ENCODE assay signal across 8 cellular contexts in genomic region chrX:15335135-15336022, GRCh38. TPM values are rescaled to one million over a fixed set of nuclear protein-coding genes. Genes with fewer than 3 reads are reported as not detected.
DNase-seq lines count a peak whose midpoint lies in the region; ATAC-seq and TF ChIP-seq lines count a peak whose summit lies in the region.

PIGA (minus strand) TSS chrX:15335523; CDS start chrX:15331930, 3,593 bp downstream.

- DNase-seq in DMS114 treated with DMSO at 0.1 percent for 48 hours (lab: John Stamatoyannopoulos, UW; ENCODE audit: unreplicated experiment) (peak; percentile 95), PC-3 (peak; percentile 98), activated T-cell treated with anti-CD3 and anti-CD28 coated beads for 48 hours (ENCODE audit: low read depth) (peak; percentile 82), erythroblast (lab: John Stamatoyannopoulos, UW) (peak; percentile 96 to 97)
- peak; percentile 88 for DNase-seq in stimulated activated CD8-positive, alpha-beta memory T cell treated with anti-CD3 and anti-CD28 coated beads, Interleukin-4, amount 100 ng/mL, for 48 hours

- H4K20me1 ChIP-seq in PC-3 (ENCODE audit: low read length) = no peaks in the 10 kb centered on the region

- peak within 1 kb of the TSS; percentile 88 for H3K9ac ChIP-seq in PC-3 (ENCODE audit: low read length)
- H3K9ac ChIP-seq in mucosa of rectum (ENCODE audit: low read depth in 1 of 2, low read length in 2 of 2) = peak within 1 kb of the TSS; percentile 82 to 91

- TF ChIP-seq CTCF in PC-3 (conservative IDR thresholded peaks at IDR 0.05; ENCODE audit: low read depth, low read length) = no peak

- TF ChIP-seq POLR2A in erythroblast (IDR thresholded peaks at IDR 0.05; ENCODE audit: low read length) = peak; percentile 91

- peak within 1 kb of the TSS; percentile 84 for H2AFZ ChIP-seq in PC-3 (ENCODE audit: low read length)

- no peak for TF ChIP-seq EP300 in Ishikawa (IDR thresholded peaks at IDR 0.05; ENCODE audit: borderline replicate concordance)

- BruUV-seq in PC-3 (replicated peaks; lab: Mats Ljungman, UMichigan) = TSS peak; percentile 75

- H3K4me2 ChIP-seq in PC-3 (ENCODE audit: low read length) = peak within 1 kb of the TSS; percentile 95

- intact Hi-C loops in PC-3 (cut with micrococcal nuclease) = loop anchor here (2.0 to 10.0 kb wide), 3 partner anchors 67 to 1281 kb away; no protein-coding TSS in a partner anchor

- CTCF ChIA-PET in PC-3 (lab: Charles Lee) = no interaction called here

- H3K4me3 ChIP-seq in PC-3 (ENCODE audit: low read length) (peak within 1 kb of the TSS; percentile 86), mucosa of rectum (ENCODE audit: low read length in 2 of 2) (peak within 1 kb of the TSS; percentile 72 to 81)

- no peaks in the 10 kb centered on the region for H3K9me2 ChIP-seq in PC-3 (replicated peaks; ENCODE audit: low read length)

- H3K27me3 ChIP-seq in PC-3 (ENCODE audit: low read length) (peaks cover 17% of the 10 kb centered on the region), mucosa of rectum (ENCODE audit: control insufficient read depth in 2 of 2, insufficient read depth in 2 of 2, low read length in 2 of 2) (peaks cover 15 to 18% of the 10 kb centered on the region in 2 donors)

- H3K9me3 ChIP-seq in PC-3 (ENCODE audit: low read length) (no peaks in the 10 kb centered on the region), mucosa of rectum (ENCODE audit: control insufficient read depth in 2 of 2, low read length in 2 of 2) (no peaks in the 10 kb centered on the region)

- H3K27ac ChIP-seq in PC-3 (ENCODE audit: low read length) = peak within 1 kb of the TSS; percentile 75
- peak within 1 kb of the TSS; percentile 78 to 85 for H3K27ac ChIP-seq in mucosa of rectum (ENCODE audit: low read depth in 2 of 2, low read length in 2 of 2)

- H3K36me3 ChIP-seq in PC-3 (ENCODE audit: low read depth, low read length) = peaks cover 13% of the 10 kb centered on the region
- H3K36me3 ChIP-seq in mucosa of rectum (ENCODE audit: control insufficient read depth in 2 of 2, insufficient read depth in 2 of 2, low read length in 2 of 2) = peaks cover 2 to 5% of the 10 kb centered on the region in 2 donors

- H3K4me1 ChIP-seq in PC-3 (ENCODE audit: insufficient read depth, low read length) (peaks cover 19% of the 10 kb centered on the region), mucosa of rectum (ENCODE audit: control insufficient read depth in 2 of 2, insufficient read depth in 2 of 2, low read length in 2 of 2) (peaks cover 0 to 4% of the 10 kb centered on the region in 2 donors)

- TF ChIP-seq RAD21 in Ishikawa (IDR thresholded peaks at IDR 0.05; ENCODE audit: low read depth) = no peak

- POLR2A ChIA-PET in PC-3 (lab: Charles Lee; ENCODE audit: unreplicated experiment) = interaction anchor here (0.6 kb wide), 1 partner anchor 1601 kb away, joined by 3 read pairs; the partner anchor contains the start of genes OFD1 and TRAPPC2

- peaks cover 35% of the 10 kb centered on the region for H3K79me2 ChIP-seq in PC-3 (ENCODE audit: low read length)

- H3F3A ChIP-seq in PC-3 (ENCODE audit: low read length, unreplicated experiment) = no peaks in the 10 kb centered on the region

- ATAC-seq in GM21576 (IDR thresholded peaks at IDR 0.05; ENCODE audit: unreplicated experiment) (peak; percentile 99), PC-3 (peak; percentile 96)

TF ChIP-seq in Ishikawa, 13 proteins besides CTCF, POLR2A, EP300 and RAD21:
- TF ChIP-seq MAX (IDR thresholded peaks at IDR 0.05) (no peak; the same call in 1 of the 2 replicates), YY1 (IDR thresholded peaks at IDR 0.05; ENCODE audit: low read depth) (peak; percentile 80), TCF12 (IDR thresholded peaks at IDR 0.05; ENCODE audit: low read depth) (no peak), EGR1 (IDR thresholded peaks at IDR 0.05) (no peak), TAF1 (IDR thresholded peaks at IDR 0.05; ENCODE audit: low read depth) (peak; percentile 40; the same call in 1 of the 2 replicates), REST (IDR thresholded peaks at IDR 0.05; ENCODE audit: low read depth) (no peak), CREB1 (IDR thresholded peaks at IDR 0.05; ENCODE audit: low read depth) (peak; percentile 77), NFIC (IDR thresholded peaks at IDR 0.05) (no peak), ZBTB7A (IDR thresholded peaks at IDR 0.05; ENCODE audit: low read depth) (no peak), CEBPB (IDR thresholded peaks at IDR 0.05) (no peak), TEAD4 (IDR thresholded peaks at IDR 0.05) (no peak), FOXM1 (IDR thresholded peaks at IDR 0.05; ENCODE audit: borderline replicate concordance, low read depth) (peak; percentile 65; the same call in 1 of the 2 replicates)
- TF ChIP-seq, protein P1, sequence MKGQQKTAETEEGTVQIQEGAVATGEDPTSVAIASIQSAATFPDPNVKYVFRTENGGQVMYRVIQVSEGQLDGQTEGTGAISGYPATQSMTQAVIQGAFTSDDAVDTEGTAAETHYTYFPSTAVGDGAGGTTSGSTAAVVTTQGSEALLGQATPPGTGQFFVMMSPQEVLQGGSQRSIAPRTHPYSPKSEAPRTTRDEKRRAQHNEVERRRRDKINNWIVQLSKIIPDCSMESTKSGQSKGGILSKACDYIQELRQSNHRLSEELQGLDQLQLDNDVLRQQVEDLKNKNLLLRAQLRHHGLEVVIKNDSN (IDR thresholded peaks at IDR 0.05) = peak; percentile 20; the same call in 1 of the 2 replicates

RNA-seq across cellular contexts. Expression of gene PIGA, which starts in this region (rescaled TPM):
- 11.5 and 17.9 TPM in 2 replicates for total RNA-seq in PC-3 (2014; rRNA removed)

Comparison
In these comparisons a context has a peak if more than half of its experiments do, and no peak if none do; other contexts are left out.
1. Peak in every context shown above with its lines: DNase-seq, ATAC-seq, H3K4me3 ChIP-seq and H3K27ac ChIP-seq.